In genomic region chr17:67488768-67489167, GRCh38 we compare ENCODE assay signal across 21 cellular contexts.
DNase-seq lines count a peak whose midpoint lies in the region; ATAC-seq, FAIRE-seq and TF ChIP-seq lines count a peak whose summit lies in the region.
"Had no signal": no experiment of that assay in that cellular context is flagged by ENCODE, and none has a peak within 500 bp of the region (broad histone marks: within the 10 kb centered on the region; RNA-seq: fewer than 3 reads in every experiment).

No MANE protein-coding gene starts in this region.

- H3K36me3 ChIP-seq in CD8-positive, alpha-beta memory T cell (ENCODE audit: insufficient read depth, low read length): peaks cover 4% of the 10 kb centered on the region
- H3K36me3 ChIP-seq in sigmoid colon: no peaks in the 10 kb centered on the region
- no peaks in the 10 kb centered on the region for H3K36me3 ChIP-seq in CD4-positive, alpha-beta memory T cell (ENCODE audit: insufficient read depth, low read length)
- H3K36me3 ChIP-seq: lower lobe of right lung, MG63, WERI-Rb-1 had no signal

- TF ChIP-seq CTCF in A549 (IDR thresholded peaks at IDR 0.05) (no peak), dorsolateral prefrontal cortex (IDR thresholded peaks at IDR 0.05 in 54 of 56, conservative IDR thresholded peaks at IDR 0.05 in 2 of 56; ENCODE audit: low read depth in 1 of 56, partially characterized antibody in 56 of 56) (no peak), sigmoid colon (IDR thresholded peaks at IDR 0.05) (no peak)

- H3K4me1 Mint-ChIP-seq in CD8-positive, alpha-beta memory T cell: peaks cover 86 to 97% (median 94%) of the 10 kb centered on the region in 3 donors
- peaks cover 43 to 85% (median 66%) of the 10 kb centered on the region in 4 donors for H3K4me1 Mint-ChIP-seq in CD4-positive, alpha-beta memory T cell

- H3K27ac ChIP-seq in A549 (no peak overlapping the region; a peak in 1 of 6 replicates), dorsolateral prefrontal cortex (peak overlapping the region in 52 of 59 donors; percentile 7 to 94 (median 77)), sigmoid colon (peak overlapping the region; percentile 45 to 84 (median 66))
- H3K27ac ChIP-seq in CD8-positive, alpha-beta memory T cell (ENCODE audit: low read depth, low read length): no peak overlapping the region
- no peak overlapping the region for H3K27ac ChIP-seq in CD4-positive, alpha-beta memory T cell (ENCODE audit: low read depth, low read length)
- H3K27ac ChIP-seq: foreskin keratinocyte, lower lobe of right lung, WERI-Rb-1 had no signal

- H3K4me3 Mint-ChIP-seq in CD8-positive, alpha-beta memory T cell: peak overlapping the region in 3 of 7 donors; percentile 31 to 60 (median 51)
- H3K4me3 Mint-ChIP-seq in CD4-positive, alpha-beta memory T cell: peak overlapping the region in 2 of 8 donors; percentile 4 to 42
- H3K4me3 Mint-ChIP-seq: T-helper 2 cell treated with Interferon-gamma antibody and Interleukin-4, amounts not matched to agents 5 μg/mL and 100 μg/mL, for 36 hours had no signal

- TF ChIP-seq POLR2A in A549 (IDR thresholded peaks at IDR 0.05; ENCODE audit: low read length) (no peak), sigmoid colon (IDR thresholded peaks at IDR 0.05) (no peak)

- CTCF ChIA-PET in A549 (lab: Yijun Ruan, JAX): interaction anchor here (5.3 kb wide), 1 partner anchor 12 kb away, joined by 57 read pairs; no protein-coding TSS in a partner anchor
- CTCF ChIA-PET in CD8-positive, alpha-beta memory T cell (lab: Charles Lee): no interaction called here
- CTCF ChIA-PET in CD4-positive, alpha-beta memory T cell (lab: Charles Lee; ENCODE audit: partially characterized antibody): interaction anchor here (17.7 kb wide), 1 partner anchor 112 kb away, joined by 605 read pairs; the partner anchor contains the start of genes PITPNC1 and PSMD12

- no peak overlapping the region for H3K4me2 ChIP-seq in A549

- H3K9me3 ChIP-seq in A549: no peaks in the 10 kb centered on the region
- H3K9me3 ChIP-seq in CD8-positive, alpha-beta memory T cell (ENCODE audit: low read length): no peaks in the 10 kb centered on the region
- no peaks in the 10 kb centered on the region for H3K9me3 ChIP-seq in sigmoid colon
- no peaks in the 10 kb centered on the region for H3K9me3 ChIP-seq in CD4-positive, alpha-beta memory T cell (ENCODE audit: control insufficient read depth in 1 of 2, low read length in 2 of 2)
- H3K9me3 ChIP-seq: lower lobe of right lung, MG63 had no signal

- no peaks in the 10 kb centered on the region for H3K9me3 Mint-ChIP-seq in CD8-positive, alpha-beta memory T cell
- H3K9me3 Mint-ChIP-seq in CD4-positive, alpha-beta memory T cell: peaks cover 0 to 3% (median 0%) of the 10 kb centered on the region in 8 donors
- H3K9me3 Mint-ChIP-seq: CD4-positive, CD25-positive, alpha-beta regulatory T cell; T-helper 2 cell treated with Interferon-gamma antibody and Interleukin-4, amounts not matched to agents 5 μg/mL and 100 μg/mL, for 36 hours had no signal

- DNase-seq in A549 (ENCODE audit: low read depth in 1 of 2, low spot score in 1 of 2) (no peak), dorsolateral prefrontal cortex (no peak), sigmoid colon (no peak), kidney tubule cell (ENCODE audit: low spot score) (no peak)
- no peak for DNase-seq in CD8-positive, alpha-beta memory T cell
- DNase-seq in CD4-positive, alpha-beta memory T cell: no peak
- DNase-seq: activated naive CD4-positive, alpha-beta T cell treated with Interleukin-2 at 50 U/mL for 16 hours; CD4-positive, CD25-positive, alpha-beta regulatory T cell; cerebellar nuclear complex; lower lobe of right lung; NCI-H1436; NCI-H2171 treated with DMSO at 0.1 percent for 48 hours; NCI-H69; stimulated activated CD4-positive, alpha-beta T cell treated with anti-CD3 and anti-CD28 coated beads, Interleukin-2, amount 100 ng/mL, for 48 hours; stimulated activated naive CD4-positive, alpha-beta T cell treated with Interleukin-2 at 50 U/mL for 16 hours; WERI-Rb-1 had no signal

- TF ChIP-seq EP300 in A549 (IDR thresholded peaks at IDR 0.05) (no peak), sigmoid colon (IDR thresholded peaks at IDR 0.05) (no peak)

- peak overlapping the region in 7 of 8 donors; percentile 38 to 98 (median 86) for H3K27ac Mint-ChIP-seq in CD8-positive, alpha-beta memory T cell
- peak overlapping the region in 1 of 7 donors; percentile 27 for H3K27ac Mint-ChIP-seq in CD4-positive, alpha-beta memory T cell
- H3K27ac Mint-ChIP-seq: T-helper 2 cell treated with Interferon-gamma antibody and Interleukin-4, amounts not matched to agents 5 μg/mL and 100 μg/mL, for 36 hours had no signal

- H3K4me1 ChIP-seq in A549 (peaks cover 26% of the 10 kb centered on the region), sigmoid colon (peaks cover 0 to 32% (median 28%) of the 10 kb centered on the region in 4 donors)
- H3K4me1 ChIP-seq in CD8-positive, alpha-beta memory T cell (ENCODE audit: insufficient read depth, low read length): peaks cover 54% of the 10 kb centered on the region
- peaks cover 47% of the 10 kb centered on the region for H3K4me1 ChIP-seq in CD4-positive, alpha-beta memory T cell (ENCODE audit: insufficient read depth, low read length)

- 87% methylated on average over 4 of the region's 4 CpGs for WGBS in A549 (ENCODE audit: missing lambda C conversion rate)
- 97 to 99% methylated on average over 4 of the region's 4 CpGs for WGBS in sigmoid colon, 2 donors

- H3K4me3 ChIP-seq in A549 (no peak overlapping the region), dorsolateral prefrontal cortex (no peak overlapping the region), sigmoid colon (no peak overlapping the region)
- H3K4me3 ChIP-seq in CD8-positive, alpha-beta memory T cell (ENCODE audit: low read length): no peak overlapping the region
- H3K4me3 ChIP-seq in CD4-positive, alpha-beta memory T cell (ENCODE audit: low read length in 2 of 2): no peak overlapping the region
- H3K4me3 ChIP-seq: GM12878, lower lobe of right lung, MG63 had no signal

- FAIRE-seq in A549 (lab: Jason Lieb, UNC): no peak
- FAIRE-seq: GM12878 had no signal

- H3K27me3 Mint-ChIP-seq in CD8-positive, alpha-beta memory T cell: no peaks in the 10 kb centered on the region
- no peaks in the 10 kb centered on the region for H3K27me3 Mint-ChIP-seq in CD4-positive, alpha-beta memory T cell
- H3K27me3 Mint-ChIP-seq: CD4-positive, CD25-positive, alpha-beta regulatory T cell had no signal

- peaks cover 4 to 17% (median 6%) of the 10 kb centered on the region in 3 donors for H3K36me3 Mint-ChIP-seq in CD8-positive, alpha-beta memory T cell
- peaks cover 3 to 11% of the 10 kb centered on the region in 2 donors for H3K36me3 Mint-ChIP-seq in CD4-positive, alpha-beta memory T cell
- H3K36me3 Mint-ChIP-seq: CD4-positive, CD25-positive, alpha-beta regulatory T cell had no signal

- intact Hi-C loops in dorsolateral prefrontal cortex (cut with DNase I): no loop called here
- intact Hi-C loops in sigmoid colon (cut with DNase I): no loop called here
- intact Hi-C loops in CD4-positive, alpha-beta memory T cell (cut with micrococcal nuclease): no loop called here

- POLR2A ChIA-PET in A549 (lab: Yijun Ruan, JAX): no interaction called here
- POLR2A ChIA-PET in CD8-positive, alpha-beta memory T cell (lab: Charles Lee): no interaction called here
- POLR2A ChIA-PET in CD4-positive, alpha-beta memory T cell (lab: Charles Lee; ENCODE audit: partially characterized antibody): no interaction called here

- no peak for TF ChIP-seq RAD21 in A549 (conservative IDR thresholded peaks at IDR 0.05 in 1 of 2, IDR thresholded peaks at IDR 0.05 in 1 of 2)

- ATAC-seq in A549 (no peak), HG03378 (IDR thresholded peaks at IDR 0.05; ENCODE audit: unreplicated experiment) (no peak)

- no peaks in the 10 kb centered on the region for H3K27me3 ChIP-seq in CD8-positive, alpha-beta memory T cell (ENCODE audit: insufficient read depth, low read length, poor library complexity, severe bottlenecking)
- H3K27me3 ChIP-seq in dorsolateral prefrontal cortex (no peaks in the 10 kb centered on the region), sigmoid colon (no peaks in the 10 kb centered on the region)
- H3K27me3 ChIP-seq in CD4-positive, alpha-beta memory T cell (ENCODE audit: insufficient read depth, low read length): no peaks in the 10 kb centered on the region
- H3K27me3 ChIP-seq: foreskin keratinocyte had no signal

TF ChIP-seq in A549, 52 proteins besides CTCF, POLR2A, EP300 and RAD21:
- TF ChIP-seq CHD4 (IDR thresholded peaks at IDR 0.05; ENCODE audit: borderline replicate concordance) (0 out of 2 replicates have a peak, but pooled peaks have one; percentile 50), BHLHE40 (IDR thresholded peaks at IDR 0.05; ENCODE audit: low read depth, low read length) (no peak), KDM1A (IDR thresholded peaks at IDR 0.05; ENCODE audit: low read depth) (peak; percentile 92; the same call in 1 of the 2 replicates)
TF ChIP-seq in A549: peak in this region for 2.

Comparison
In these comparisons a context has a peak if more than half of its experiments do, and no peak if none do; other contexts are left out.
1. H3K27ac ChIP-seq: peak in dorsolateral prefrontal cortex (52 of 59) and sigmoid colon (4 of 4); none in A549 (0 of 2), CD8-positive, alpha-beta memory T cell (single experiment) and CD4-positive, alpha-beta memory T cell (single experiment).